In genomic region chr2:46717733-46718121, GRCh38 we compare ENCODE assay signal across 1 cellular context.
TF ChIP-seq lines count a peak whose summit lies in the region.

No MANE protein-coding gene starts in this region.

TF ChIP-seq in H1, 55 proteins besides CTCF, POLR2A, EP300 and RAD21 (continued from another document):
- TF ChIP-seq E2F6 (IDR thresholded peaks at IDR 0.05) = no peak
- TF ChIP-seq CHD2 (IDR thresholded peaks at IDR 0.05; ENCODE audit: low read length) = no peak
- TF ChIP-seq NRF1 (IDR thresholded peaks at IDR 0.05; ENCODE audit: low read depth, low read length) = no peak
- no peak for TF ChIP-seq HDAC2 (IDR thresholded peaks at IDR 0.05; ENCODE audit: borderline replicate concordance in 1 of 2, low read depth in 2 of 2, low read length in 2 of 2)
- TF ChIP-seq SUZ12 (IDR thresholded peaks at IDR 0.05; ENCODE audit: low read length) = no peak
- TF ChIP-seq JUND (IDR thresholded peaks at IDR 0.05; ENCODE audit: low read length) = no peak
- TF ChIP-seq RBBP5 (IDR thresholded peaks at IDR 0.05; ENCODE audit: borderline replicate concordance, low read depth, low read length) = no peak
- TF ChIP-seq ZNF274 (IDR thresholded peaks at IDR 0.05; ENCODE audit: borderline replicate concordance, extremely low read depth, low read length) = no peak
- no peak for TF ChIP-seq HDAC6 (IDR thresholded peaks at IDR 0.05; ENCODE audit: low read depth, low read length)
- no peak for TF ChIP-seq CBX8 (IDR thresholded peaks at IDR 0.05; ENCODE audit: borderline replicate concordance, low read depth, low read length)
